Comparison of ENCODE assay signal across 1 cellular context in the genomic region with DNA sequence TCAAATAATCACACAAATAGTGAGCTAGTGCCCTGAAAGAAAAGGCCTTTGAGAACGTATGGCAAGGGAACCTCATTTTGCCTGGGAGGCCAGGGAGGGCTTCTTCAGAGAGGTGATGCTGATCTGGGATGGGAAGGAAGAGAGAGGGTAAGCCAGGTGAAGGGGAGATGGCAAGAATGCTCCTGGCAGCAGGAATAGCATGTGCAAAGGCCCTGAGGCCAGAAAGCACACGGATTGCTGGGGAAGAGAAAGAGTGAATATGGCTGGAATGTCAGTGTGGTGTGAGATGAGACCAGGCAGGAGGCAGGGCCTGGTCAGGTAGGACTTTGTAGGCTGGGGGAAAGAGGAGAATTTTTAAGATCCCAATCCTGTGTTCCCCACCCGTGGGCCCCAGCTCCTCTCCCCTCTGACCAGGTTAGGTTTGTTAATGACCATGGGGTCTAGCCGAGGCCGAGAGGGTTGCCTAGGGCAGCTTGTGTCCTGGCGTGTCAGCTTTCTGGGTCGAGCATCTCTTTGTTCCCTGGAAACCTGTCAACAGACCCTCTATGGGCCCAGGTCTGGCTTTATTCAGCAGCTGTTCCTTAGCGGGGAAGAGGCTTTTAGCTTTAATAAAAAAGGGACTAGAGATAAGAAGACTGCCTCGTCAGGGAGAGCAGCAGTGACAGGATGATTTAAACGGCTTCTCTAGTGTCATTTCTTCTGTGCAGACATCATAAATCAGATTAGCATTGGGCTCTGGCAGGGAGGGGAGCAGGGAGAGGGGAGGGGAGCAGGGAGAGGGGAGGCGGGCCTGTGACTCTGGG.
TF ChIP-seq lines count a peak whose summit lies in the region.

No MANE protein-coding gene starts in this region.

TF ChIP-seq in K562, 482 proteins besides CTCF, POLR2A, EP300 and RAD21 (continued from another document and continues in another):
- TF ChIP-seq, protein P1, sequence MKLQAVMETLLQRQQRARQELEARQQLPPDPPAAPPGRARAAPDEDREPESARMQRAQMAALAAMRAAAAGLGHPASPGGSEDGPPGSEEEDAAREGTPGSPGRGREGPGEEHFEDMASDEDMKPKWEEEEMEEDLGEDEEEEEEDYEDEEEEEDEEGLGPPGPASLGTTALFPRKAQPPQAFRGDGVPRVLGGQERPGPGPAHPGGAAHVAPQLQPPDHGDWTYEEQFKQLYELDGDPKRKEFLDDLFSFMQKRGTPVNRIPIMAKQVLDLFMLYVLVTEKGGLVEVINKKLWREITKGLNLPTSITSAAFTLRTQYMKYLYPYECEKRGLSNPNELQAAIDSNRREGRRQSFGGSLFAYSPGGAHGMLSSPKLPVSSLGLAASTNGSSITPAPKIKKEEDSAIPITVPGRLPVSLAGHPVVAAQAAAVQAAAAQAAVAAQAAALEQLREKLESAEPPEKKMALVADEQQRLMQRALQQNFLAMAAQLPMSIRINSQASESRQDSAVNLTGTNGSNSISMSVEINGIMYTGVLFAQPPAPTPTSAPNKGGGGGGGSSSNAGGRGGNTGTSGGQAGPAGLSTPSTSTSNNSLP (IDR thresholded peaks at IDR 0.05; ENCODE audit: borderline replicate concordance, low read depth, low read length), result 0 out of 2 replicates have a peak, but pooled peaks have one; percentile 74
- TF ChIP-seq ETS2 (tag; IDR thresholded peaks at IDR 0.05; ENCODE audit: borderline replicate concordance, poor library complexity, severe bottlenecking), result no peak
- TF ChIP-seq, protein P2, sequence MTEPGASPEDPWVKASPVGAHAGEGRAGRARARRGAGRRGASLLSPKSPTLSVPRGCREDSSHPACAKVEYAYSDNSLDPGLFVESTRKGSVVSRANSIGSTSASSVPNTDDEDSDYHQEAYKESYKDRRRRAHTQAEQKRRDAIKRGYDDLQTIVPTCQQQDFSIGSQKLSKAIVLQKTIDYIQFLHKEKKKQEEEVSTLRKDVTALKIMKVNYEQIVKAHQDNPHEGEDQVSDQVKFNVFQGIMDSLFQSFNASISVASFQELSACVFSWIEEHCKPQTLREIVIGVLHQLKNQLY (CRISPR knock-in tag; conservative IDR thresholded peaks at IDR 0.05), result no peak
- no peak for TF ChIP-seq RBM34 (IDR thresholded peaks at IDR 0.05; ENCODE audit: borderline replicate concordance, insufficient read depth, low read length)
- TF ChIP-seq KLF10 (CRISPR knock-in tag; IDR thresholded peaks at IDR 0.05), result no peak
- peak; percentile 70 for TF ChIP-seq CBFA2T3 (IDR thresholded peaks at IDR 0.05)
- TF ChIP-seq LCOR (CRISPR knock-in tag; IDR thresholded peaks at IDR 0.05), result no peak
- TF ChIP-seq, protein P3, sequence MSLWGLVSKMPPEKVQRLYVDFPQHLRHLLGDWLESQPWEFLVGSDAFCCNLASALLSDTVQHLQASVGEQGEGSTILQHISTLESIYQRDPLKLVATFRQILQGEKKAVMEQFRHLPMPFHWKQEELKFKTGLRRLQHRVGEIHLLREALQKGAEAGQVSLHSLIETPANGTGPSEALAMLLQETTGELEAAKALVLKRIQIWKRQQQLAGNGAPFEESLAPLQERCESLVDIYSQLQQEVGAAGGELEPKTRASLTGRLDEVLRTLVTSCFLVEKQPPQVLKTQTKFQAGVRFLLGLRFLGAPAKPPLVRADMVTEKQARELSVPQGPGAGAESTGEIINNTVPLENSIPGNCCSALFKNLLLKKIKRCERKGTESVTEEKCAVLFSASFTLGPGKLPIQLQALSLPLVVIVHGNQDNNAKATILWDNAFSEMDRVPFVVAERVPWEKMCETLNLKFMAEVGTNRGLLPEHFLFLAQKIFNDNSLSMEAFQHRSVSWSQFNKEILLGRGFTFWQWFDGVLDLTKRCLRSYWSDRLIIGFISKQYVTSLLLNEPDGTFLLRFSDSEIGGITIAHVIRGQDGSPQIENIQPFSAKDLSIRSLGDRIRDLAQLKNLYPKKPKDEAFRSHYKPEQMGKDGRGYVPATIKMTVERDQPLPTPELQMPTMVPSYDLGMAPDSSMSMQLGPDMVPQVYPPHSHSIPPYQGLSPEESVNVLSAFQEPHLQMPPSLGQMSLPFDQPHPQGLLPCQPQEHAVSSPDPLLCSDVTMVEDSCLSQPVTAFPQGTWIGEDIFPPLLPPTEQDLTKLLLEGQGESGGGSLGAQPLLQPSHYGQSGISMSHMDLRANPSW (CRISPR knock-in tag; IDR thresholded peaks at IDR 0.05), result no peak
- TF ChIP-seq HDAC3 (IDR thresholded peaks at IDR 0.05; ENCODE audit: borderline replicate concordance, partially characterized antibody), result no peak
- TF ChIP-seq SNIP1 (IDR thresholded peaks at IDR 0.05; ENCODE audit: low read depth), result no peak
- TF ChIP-seq, protein P4, sequence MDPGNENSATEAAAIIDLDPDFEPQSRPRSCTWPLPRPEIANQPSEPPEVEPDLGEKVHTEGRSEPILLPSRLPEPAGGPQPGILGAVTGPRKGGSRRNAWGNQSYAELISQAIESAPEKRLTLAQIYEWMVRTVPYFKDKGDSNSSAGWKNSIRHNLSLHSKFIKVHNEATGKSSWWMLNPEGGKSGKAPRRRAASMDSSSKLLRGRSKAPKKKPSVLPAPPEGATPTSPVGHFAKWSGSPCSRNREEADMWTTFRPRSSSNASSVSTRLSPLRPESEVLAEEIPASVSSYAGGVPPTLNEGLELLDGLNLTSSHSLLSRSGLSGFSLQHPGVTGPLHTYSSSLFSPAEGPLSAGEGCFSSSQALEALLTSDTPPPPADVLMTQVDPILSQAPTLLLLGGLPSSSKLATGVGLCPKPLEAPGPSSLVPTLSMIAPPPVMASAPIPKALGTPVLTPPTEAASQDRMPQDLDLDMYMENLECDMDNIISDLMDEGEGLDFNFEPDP (CRISPR knock-in tag; IDR thresholded peaks at IDR 0.05), result no peak
- no peak for TF ChIP-seq ZNF785 (CRISPR knock-in tag; IDR thresholded peaks at IDR 0.05)
- 0 out of 4 replicates have a peak, but pooled peaks of 1 of the 2 experiments have one; percentile 29 for TF ChIP-seq TRIM24 (IDR thresholded peaks at IDR 0.05)
- TF ChIP-seq ARNT (IDR thresholded peaks at IDR 0.05), result peak in 1 of 2 experiments; percentile 62; a peak in 1 of 4 replicates
- no peak for TF ChIP-seq ZNF197 (CRISPR knock-in tag; IDR thresholded peaks at IDR 0.05; ENCODE audit: low read depth)
- peak; percentile 57; the same call in 1 of the 2 replicates for TF ChIP-seq ATF7 (IDR thresholded peaks at IDR 0.05)
- TF ChIP-seq RBM22 (IDR thresholded peaks at IDR 0.05; ENCODE audit: low read depth, low read length, poor library complexity, severe bottlenecking), result no peak
- TF ChIP-seq RBM15 (IDR thresholded peaks at IDR 0.05; ENCODE audit: insufficient read depth, low read length), result no peak
- TF ChIP-seq, protein P5, sequence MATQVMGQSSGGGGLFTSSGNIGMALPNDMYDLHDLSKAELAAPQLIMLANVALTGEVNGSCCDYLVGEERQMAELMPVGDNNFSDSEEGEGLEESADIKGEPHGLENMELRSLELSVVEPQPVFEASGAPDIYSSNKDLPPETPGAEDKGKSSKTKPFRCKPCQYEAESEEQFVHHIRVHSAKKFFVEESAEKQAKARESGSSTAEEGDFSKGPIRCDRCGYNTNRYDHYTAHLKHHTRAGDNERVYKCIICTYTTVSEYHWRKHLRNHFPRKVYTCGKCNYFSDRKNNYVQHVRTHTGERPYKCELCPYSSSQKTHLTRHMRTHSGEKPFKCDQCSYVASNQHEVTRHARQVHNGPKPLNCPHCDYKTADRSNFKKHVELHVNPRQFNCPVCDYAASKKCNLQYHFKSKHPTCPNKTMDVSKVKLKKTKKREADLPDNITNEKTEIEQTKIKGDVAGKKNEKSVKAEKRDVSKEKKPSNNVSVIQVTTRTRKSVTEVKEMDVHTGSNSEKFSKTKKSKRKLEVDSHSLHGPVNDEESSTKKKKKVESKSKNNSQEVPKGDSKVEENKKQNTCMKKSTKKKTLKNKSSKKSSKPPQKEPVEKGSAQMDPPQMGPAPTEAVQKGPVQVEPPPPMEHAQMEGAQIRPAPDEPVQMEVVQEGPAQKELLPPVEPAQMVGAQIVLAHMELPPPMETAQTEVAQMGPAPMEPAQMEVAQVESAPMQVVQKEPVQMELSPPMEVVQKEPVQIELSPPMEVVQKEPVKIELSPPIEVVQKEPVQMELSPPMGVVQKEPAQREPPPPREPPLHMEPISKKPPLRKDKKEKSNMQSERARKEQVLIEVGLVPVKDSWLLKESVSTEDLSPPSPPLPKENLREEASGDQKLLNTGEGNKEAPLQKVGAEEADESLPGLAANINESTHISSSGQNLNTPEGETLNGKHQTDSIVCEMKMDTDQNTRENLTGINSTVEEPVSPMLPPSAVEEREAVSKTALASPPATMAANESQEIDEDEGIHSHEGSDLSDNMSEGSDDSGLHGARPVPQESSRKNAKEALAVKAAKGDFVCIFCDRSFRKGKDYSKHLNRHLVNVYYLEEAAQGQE (CRISPR knock-in tag; IDR thresholded peaks at IDR 0.05; ENCODE audit: low read depth), result no peak
- no peak for TF ChIP-seq FOXJ2 (tag; IDR thresholded peaks at IDR 0.05)
- TF ChIP-seq MYC (IDR thresholded peaks at IDR 0.05; ENCODE audit: low read depth, low read length), result no peak
- TF ChIP-seq MYC (CRISPR knock-in tag; IDR thresholded peaks at IDR 0.05; ENCODE audit: borderline replicate concordance, low read depth), result no peak
- TF ChIP-seq, protein P6, sequence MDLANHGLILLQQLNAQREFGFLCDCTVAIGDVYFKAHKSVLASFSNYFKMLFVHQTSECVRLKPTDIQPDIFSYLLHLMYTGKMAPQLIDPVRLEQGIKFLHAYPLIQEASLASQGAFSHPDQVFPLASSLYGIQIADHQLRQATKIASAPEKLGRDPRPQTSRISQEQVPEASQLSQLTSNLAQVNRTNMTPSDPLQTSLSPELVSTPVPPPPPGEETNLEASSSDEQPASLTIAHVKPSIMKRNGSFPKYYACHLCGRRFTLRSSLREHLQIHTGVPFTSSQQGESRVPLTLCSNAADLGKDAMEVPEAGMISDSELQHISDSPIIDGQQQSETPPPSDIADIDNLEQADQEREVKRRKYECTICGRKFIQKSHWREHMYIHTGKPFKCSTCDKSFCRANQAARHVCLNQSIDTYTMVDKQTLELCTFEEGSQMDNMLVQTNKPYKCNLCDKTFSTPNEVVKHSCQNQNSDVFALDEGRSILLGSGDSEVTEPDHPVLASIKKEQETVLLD (IDR thresholded peaks at IDR 0.05), result no peak
- peak; percentile 99 for TF ChIP-seq SMARCA5 (IDR thresholded peaks at IDR 0.05)
- no peak for TF ChIP-seq U2AF2 (optimal IDR thresholded peaks at IDR 0.05; ENCODE audit: low read depth, low read length)
- TF ChIP-seq CHD4 (IDR thresholded peaks at IDR 0.05; ENCODE audit: insufficient read depth, insufficient replicate concordance, low read depth, low read length, poor library complexity, severe bottlenecking), result peak; percentile 80
- TF ChIP-seq, protein P7, sequence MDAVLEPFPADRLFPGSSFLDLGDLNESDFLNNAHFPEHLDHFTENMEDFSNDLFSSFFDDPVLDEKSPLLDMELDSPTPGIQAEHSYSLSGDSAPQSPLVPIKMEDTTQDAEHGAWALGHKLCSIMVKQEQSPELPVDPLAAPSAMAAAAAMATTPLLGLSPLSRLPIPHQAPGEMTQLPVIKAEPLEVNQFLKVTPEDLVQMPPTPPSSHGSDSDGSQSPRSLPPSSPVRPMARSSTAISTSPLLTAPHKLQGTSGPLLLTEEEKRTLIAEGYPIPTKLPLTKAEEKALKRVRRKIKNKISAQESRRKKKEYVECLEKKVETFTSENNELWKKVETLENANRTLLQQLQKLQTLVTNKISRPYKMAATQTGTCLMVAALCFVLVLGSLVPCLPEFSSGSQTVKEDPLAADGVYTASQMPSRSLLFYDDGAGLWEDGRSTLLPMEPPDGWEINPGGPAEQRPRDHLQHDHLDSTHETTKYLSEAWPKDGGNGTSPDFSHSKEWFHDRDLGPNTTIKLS (IDR thresholded peaks at IDR 0.05; ENCODE audit: borderline replicate concordance, low read depth), result no peak
- peak; percentile 33; the same call in 1 of the 2 replicates for TF ChIP-seq JUN (IDR thresholded peaks at IDR 0.05; ENCODE audit: borderline replicate concordance, low read depth, low read length)
- no peak for TF ChIP-seq JUN (CRISPR knock-in tag; IDR thresholded peaks at IDR 0.05; ENCODE audit: borderline replicate concordance)
- no peak for TF ChIP-seq PHF8 (IDR thresholded peaks at IDR 0.05; ENCODE audit: borderline replicate concordance, low read length)
- peak; percentile 100 for TF ChIP-seq MEIS2 (IDR thresholded peaks at IDR 0.05; ENCODE audit: partially characterized antibody)
- no peak for TF ChIP-seq SMAD1 (IDR thresholded peaks at IDR 0.05; ENCODE audit: low read depth, low read length, partially characterized antibody)
- no peak for TF ChIP-seq RBM17 (IDR thresholded peaks at IDR 0.05; ENCODE audit: borderline replicate concordance, low read depth, low read length)
- no peak for TF ChIP-seq ZKSCAN8 (CRISPR knock-in tag; IDR thresholded peaks at IDR 0.05)
- TF ChIP-seq GATAD2A (IDR thresholded peaks at IDR 0.05), result peak; percentile 53; the same call in 1 of the 2 replicates
- no peak for TF ChIP-seq ATF1 (CRISPR knock-in tag; IDR thresholded peaks at IDR 0.05)
- TF ChIP-seq ATF1 (tag; IDR thresholded peaks at IDR 0.05), result peak; percentile 54
- no peak for TF ChIP-seq BMI1 (IDR thresholded peaks at IDR 0.05; ENCODE audit: low read length)
- TF ChIP-seq ZNF384 (IDR thresholded peaks at IDR 0.05; ENCODE audit: low read depth, low read length), result no peak
- TF ChIP-seq, protein P8, sequence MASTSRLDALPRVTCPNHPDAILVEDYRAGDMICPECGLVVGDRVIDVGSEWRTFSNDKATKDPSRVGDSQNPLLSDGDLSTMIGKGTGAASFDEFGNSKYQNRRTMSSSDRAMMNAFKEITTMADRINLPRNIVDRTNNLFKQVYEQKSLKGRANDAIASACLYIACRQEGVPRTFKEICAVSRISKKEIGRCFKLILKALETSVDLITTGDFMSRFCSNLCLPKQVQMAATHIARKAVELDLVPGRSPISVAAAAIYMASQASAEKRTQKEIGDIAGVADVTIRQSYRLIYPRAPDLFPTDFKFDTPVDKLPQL (IDR thresholded peaks at IDR 0.05; ENCODE audit: extremely low read depth, insufficient read length), result no peak
- peak; percentile 20 for TF ChIP-seq BRD9 (IDR thresholded peaks at IDR 0.05; ENCODE audit: low read depth, partially characterized antibody)
- TF ChIP-seq ZNF76 (CRISPR knock-in tag; IDR thresholded peaks at IDR 0.05; ENCODE audit: borderline replicate concordance), result no peak
- TF ChIP-seq FOXA1 (IDR thresholded peaks at IDR 0.05; ENCODE audit: borderline replicate concordance), result no peak
- peak; percentile 92 for TF ChIP-seq ZNF24 (IDR thresholded peaks at IDR 0.05)
- no peak for TF ChIP-seq ZNF436 (CRISPR knock-in tag; IDR thresholded peaks at IDR 0.05)
- TF ChIP-seq, protein P9, sequence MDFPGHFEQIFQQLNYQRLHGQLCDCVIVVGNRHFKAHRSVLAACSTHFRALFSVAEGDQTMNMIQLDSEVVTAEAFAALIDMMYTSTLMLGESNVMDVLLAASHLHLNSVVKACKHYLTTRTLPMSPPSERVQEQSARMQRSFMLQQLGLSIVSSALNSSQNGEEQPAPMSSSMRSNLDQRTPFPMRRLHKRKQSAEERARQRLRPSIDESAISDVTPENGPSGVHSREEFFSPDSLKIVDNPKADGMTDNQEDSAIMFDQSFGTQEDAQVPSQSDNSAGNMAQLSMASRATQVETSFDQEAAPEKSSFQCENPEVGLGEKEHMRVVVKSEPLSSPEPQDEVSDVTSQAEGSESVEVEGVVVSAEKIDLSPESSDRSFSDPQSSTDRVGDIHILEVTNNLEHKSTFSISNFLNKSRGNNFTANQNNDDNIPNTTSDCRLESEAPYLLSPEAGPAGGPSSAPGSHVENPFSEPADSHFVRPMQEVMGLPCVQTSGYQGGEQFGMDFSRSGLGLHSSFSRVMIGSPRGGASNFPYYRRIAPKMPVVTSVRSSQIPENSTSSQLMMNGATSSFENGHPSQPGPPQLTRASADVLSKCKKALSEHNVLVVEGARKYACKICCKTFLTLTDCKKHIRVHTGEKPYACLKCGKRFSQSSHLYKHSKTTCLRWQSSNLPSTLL (IDR thresholded peaks at IDR 0.05), result no peak
- peak; percentile 35 to 82; a peak in 3 of 4 replicates for TF ChIP-seq RCOR1 (IDR thresholded peaks at IDR 0.05; ENCODE audit: borderline replicate concordance in 1 of 2, low read depth in 2 of 2, low read length in 2 of 2)
- peak; percentile 87 for TF ChIP-seq SMARCA4 (IDR thresholded peaks at IDR 0.05)
